In the genomic region with DNA sequence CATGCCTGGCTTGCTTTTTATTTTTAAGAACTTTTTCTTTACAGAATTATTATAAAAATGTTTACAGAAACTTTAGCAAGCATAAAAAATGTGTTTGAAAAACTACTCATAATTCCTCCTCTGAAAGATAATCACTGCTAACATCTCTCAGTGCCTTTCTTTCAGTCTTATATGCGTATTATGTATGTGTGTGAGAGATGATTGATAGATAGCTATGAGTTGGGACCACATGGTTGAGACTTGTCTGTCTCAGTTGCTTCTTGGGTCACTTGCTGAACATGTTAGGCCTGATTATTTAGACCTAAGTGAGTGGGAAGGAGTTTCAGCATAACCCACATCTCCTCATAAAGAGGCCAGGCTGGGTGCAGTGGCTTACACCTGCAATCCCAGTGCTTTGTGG, we compare ENCODE assay signal across 18 cellular contexts. TPM values are rescaled to one million over a fixed set of nuclear protein-coding genes. Genes with fewer than 3 reads are reported as not detected.
DNase-seq lines count a peak whose midpoint lies in the region; ATAC-seq and TF ChIP-seq lines count a peak whose summit lies in the region.
"Had no signal": no experiment of that assay in that cellular context is flagged by ENCODE, and none has a peak within 500 bp of the region (broad histone marks: within the 10 kb centered on the region; RNA-seq: fewer than 3 reads in every experiment).

No MANE protein-coding gene starts in this region.

- H3K27ac ChIP-seq in CD4-positive, alpha-beta T cell (ENCODE audit: low read depth, low read length): peak overlapping the region; percentile 15
- H3K27ac ChIP-seq in angular gyrus (ENCODE audit: low read depth, low read length) (peak overlapping the region; percentile 99), A673 (ENCODE audit: low read depth, low read length, poor library complexity, severe bottlenecking) (no peak overlapping the region)
- H3K27ac ChIP-seq: lower lobe of right lung, neutrophil, SK-N-MC, upper lobe of right lung had no signal

- CTCF ChIA-PET in CD4-positive, alpha-beta T cell (lab: Charles Lee): no interaction called here
- CTCF ChIA-PET in A673 (lab: Charles Lee): no interaction called here

- H3K27ac Mint-ChIP-seq in T-helper 2 cell treated with Interferon-gamma antibody and Interleukin-4, amounts not matched to agents 5 μg/mL and 100 μg/mL, for 36 hours: peak overlapping the region; percentile 76
- H3K27ac Mint-ChIP-seq in CD4-positive, alpha-beta T cell: peak overlapping the region; percentile 75
- H3K27ac Mint-ChIP-seq in naive thymus-derived CD8-positive, alpha-beta T cell: peak overlapping the region in 9 of 10 donors; percentile 33 to 95 (median 87)

- H3K4me1 Mint-ChIP-seq in T-helper 2 cell treated with Interferon-gamma antibody and Interleukin-4, amounts not matched to agents 5 μg/mL and 100 μg/mL, for 36 hours (ENCODE audit: low read depth): peaks cover 13% of the 10 kb centered on the region
- H3K4me1 Mint-ChIP-seq in CD4-positive, alpha-beta T cell (ENCODE audit: low read depth): peaks cover 19% of the 10 kb centered on the region
- H3K4me1 Mint-ChIP-seq in naive thymus-derived CD8-positive, alpha-beta T cell: peaks cover 7 to 24% (median 20%) of the 10 kb centered on the region in 4 donors

- H3K4me3 ChIP-seq in MG63 (no peak overlapping the region), A673 (ENCODE audit: low read depth, low read length, poor library complexity, severe bottlenecking) (no peak overlapping the region)
- H3K4me3 ChIP-seq: lower lobe of right lung, SK-N-MC, upper lobe of right lung had no signal

- H3K4me1 ChIP-seq in A673 (ENCODE audit: insufficient read depth, low read length, poor library complexity, severe bottlenecking): no peaks in the 10 kb centered on the region
- H3K4me1 ChIP-seq: lower lobe of right lung, upper lobe of right lung had no signal

- H3K27me3 ChIP-seq in CD4-positive, alpha-beta T cell (ENCODE audit: control insufficient read depth, insufficient read depth, low read length): no peaks in the 10 kb centered on the region
- H3K27me3 ChIP-seq in MG63 (no peaks in the 10 kb centered on the region), A673 (replicated peaks; ENCODE audit: insufficient read depth, low read depth, low read length, poor library complexity) (no peaks in the 10 kb centered on the region)
- H3K27me3 ChIP-seq: neutrophil, upper lobe of right lung had no signal

- no peaks in the 10 kb centered on the region for H3K27me3 Mint-ChIP-seq in T-helper 2 cell treated with Interferon-gamma antibody and Interleukin-4, amounts not matched to agents 5 μg/mL and 100 μg/mL, for 36 hours (ENCODE audit: low read depth)
- H3K27me3 Mint-ChIP-seq in CD4-positive, alpha-beta T cell: no peaks in the 10 kb centered on the region
- no peaks in the 10 kb centered on the region for H3K27me3 Mint-ChIP-seq in naive thymus-derived CD8-positive, alpha-beta T cell

- DNase-seq in T-helper 2 cell treated with Interferon-gamma antibody and Interleukin-4, amounts not matched to agents 5 μg/mL and 100 μg/mL, for 36 hours (ENCODE audit: low spot score): no peak
- DNase-seq in T-helper 2 cell: no peak
- no peak for DNase-seq in CD4-positive, alpha-beta T cell
- no peak for DNase-seq in naive thymus-derived CD8-positive, alpha-beta T cell
- DNase-seq in MG63: no peak
- no peak for DNase-seq in A673 (ENCODE audit: low spot score)
- DNase-seq: 8988T; activated CD4-positive, CD25-positive, alpha-beta regulatory T cell; DND-41; lower lobe of right lung; NCI-H1417; NCI-H2081 treated with DMSO at 0.1 percent for 48 hours; NCI-H774; upper lobe of right lung had no signal

- H3K9me3 ChIP-seq in CD4-positive, alpha-beta T cell (ENCODE audit: control insufficient read depth, low read length): no peaks in the 10 kb centered on the region
- H3K9me3 ChIP-seq in MG63: no peaks in the 10 kb centered on the region
- no peaks in the 10 kb centered on the region for H3K9me3 ChIP-seq in A673 (ENCODE audit: low read depth, low read length, poor library complexity, severe bottlenecking)
- H3K9me3 ChIP-seq: lower lobe of right lung, neutrophil, upper lobe of right lung had no signal

- BruUV-seq in A673 (replicated peaks; lab: Mats Ljungman, UMichigan): no TSS peak

- no peak for ATAC-seq in CD4-positive, alpha-beta T cell (ENCODE audit: poor library complexity)
- ATAC-seq in naive thymus-derived CD8-positive, alpha-beta T cell: no peak
- ATAC-seq in GM19455 (IDR thresholded peaks at IDR 0.05; ENCODE audit: unreplicated experiment): no peak

- POLR2A ChIA-PET in CD4-positive, alpha-beta T cell (lab: Charles Lee): interaction anchor here (2.2 to 2.3 kb wide), 2 partner anchors 12 to 70 kb away, joined by 9 to 12 read pairs; a partner anchor contains a TSS
- POLR2A ChIA-PET in naive thymus-derived CD8-positive, alpha-beta T cell (lab: Charles Lee): interaction anchor here (0.6 to 2.6 kb wide), 2 partner anchors 11 to 258 kb away, joined by 3 to 22 read pairs; a partner anchor contains a TSS
- POLR2A ChIA-PET in A673 (lab: Charles Lee; ENCODE audit: low non-redundant PET): no interaction called here

- peaks cover 17% of the 10 kb centered on the region for H3K36me3 Mint-ChIP-seq in T-helper 2 cell treated with Interferon-gamma antibody and Interleukin-4, amounts not matched to agents 5 μg/mL and 100 μg/mL, for 36 hours (ENCODE audit: low read depth)
- peaks cover 47% of the 10 kb centered on the region for H3K36me3 Mint-ChIP-seq in CD4-positive, alpha-beta T cell (ENCODE audit: low read depth)
- H3K36me3 Mint-ChIP-seq in naive thymus-derived CD8-positive, alpha-beta T cell: peaks cover 0 to 31% (median 9%) of the 10 kb centered on the region in 3 donors

- no peaks in the 10 kb centered on the region for H3K9me3 Mint-ChIP-seq in T-helper 2 cell treated with Interferon-gamma antibody and Interleukin-4, amounts not matched to agents 5 μg/mL and 100 μg/mL, for 36 hours
- H3K9me3 Mint-ChIP-seq in CD4-positive, alpha-beta T cell: no peaks in the 10 kb centered on the region
- H3K9me3 Mint-ChIP-seq in naive thymus-derived CD8-positive, alpha-beta T cell: no peaks in the 10 kb centered on the region

- H3K4me3 Mint-ChIP-seq in T-helper 2 cell treated with Interferon-gamma antibody and Interleukin-4, amounts not matched to agents 5 μg/mL and 100 μg/mL, for 36 hours: no peak overlapping the region
- no peak overlapping the region for H3K4me3 Mint-ChIP-seq in CD4-positive, alpha-beta T cell
- peak overlapping the region in 2 of 10 donors; percentile 53 to 68 for H3K4me3 Mint-ChIP-seq in naive thymus-derived CD8-positive, alpha-beta T cell

- no peak for TF ChIP-seq CTCF in CD4-positive, alpha-beta T cell (IDR thresholded peaks at IDR 0.05)
- TF ChIP-seq CTCF in A673 (conservative IDR thresholded peaks at IDR 0.05; ENCODE audit: low read depth, low read length): no peak

- peaks cover 62% of the 10 kb centered on the region for H3K36me3 ChIP-seq in MG63
- H3K36me3 ChIP-seq in A673 (ENCODE audit: insufficient read depth, low read length, poor library complexity, severe bottlenecking): peaks cover 28% of the 10 kb centered on the region

- intact Hi-C loops in CD4-positive, alpha-beta T cell (cut with DNase I, micrococcal nuclease): no loop called here
- intact Hi-C loops in A673 (cut with micrococcal nuclease; ENCODE audit: unreplicated experiment): no loop called here

RNA-seq across cellular contexts. Expression of a gene that starts 11.1 kb away (rescaled TPM):
- total RNA-seq in CD4-positive, alpha-beta T cell: 1 to 10 TPM; 1.1 to 1.6 TPM
- 1 to 10 TPM; 1.0 to 4.9 TPM for total RNA-seq in naive thymus-derived CD8-positive, alpha-beta T cell
- polyA plus RNA-seq in naive thymus-derived CD8-positive, alpha-beta T cell: 1 to 10 TPM in 2 of 3 donors, under 1 TPM in 1; 0.58 to 2.9 (median 1.0) TPM
- total RNA-seq in MG63 (2014; rRNA removed; shearing (Covaris generic); ENCODE audit: low replicate concordance): 3.1 TPM in 1 of 2 replicates, not detected in the other
- 5.0 and 5.9 TPM in 2 replicates for total RNA-seq in A673 (2021)
